8 cellular contexts compared by ENCODE assay signal in the genomic region with DNA sequence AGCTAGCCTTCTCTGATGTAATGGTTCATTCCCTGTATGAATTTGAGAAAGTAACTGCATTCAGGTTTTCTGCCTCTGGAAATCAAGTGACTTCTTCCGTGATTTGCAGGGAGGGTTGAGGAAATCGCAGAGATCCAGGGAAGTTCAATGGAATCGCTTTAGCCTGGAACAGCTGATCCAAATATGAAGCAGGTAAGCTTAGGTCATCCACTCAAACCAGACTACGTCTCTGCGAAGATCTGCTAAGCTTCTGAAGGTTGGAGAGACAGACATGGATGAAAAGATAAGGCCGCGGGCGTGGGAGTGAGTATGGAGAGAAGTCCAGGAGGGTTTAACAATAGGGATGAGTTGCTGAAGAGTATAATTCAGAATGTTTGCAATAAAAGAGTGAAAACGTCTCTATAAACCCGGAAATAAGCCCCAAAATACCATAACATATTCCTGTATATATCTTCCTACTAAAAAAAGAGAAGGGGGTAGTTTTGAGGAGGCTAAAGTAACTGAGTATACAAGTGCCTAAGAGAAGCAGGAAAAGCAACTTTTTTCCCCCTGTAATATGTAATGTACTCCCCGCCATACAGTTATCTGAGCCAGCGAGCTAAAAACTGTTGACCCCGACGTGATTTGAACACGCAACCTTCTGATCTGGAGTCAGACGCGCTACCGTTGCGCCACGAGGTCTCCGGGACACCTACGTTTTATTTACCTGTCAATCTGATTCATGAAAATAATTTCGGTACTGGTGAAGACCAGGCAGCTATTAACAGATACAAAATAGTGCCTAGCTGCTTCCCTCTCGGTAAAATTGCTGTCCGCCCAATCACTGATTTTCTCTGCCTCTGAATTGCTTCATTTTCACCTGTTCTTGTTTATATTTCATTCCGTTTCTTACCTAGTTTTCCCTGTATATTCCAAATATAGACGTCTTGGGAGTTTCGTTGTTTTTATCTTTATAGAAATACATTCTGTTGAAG. TPM values are rescaled to one million over a fixed set of nuclear protein-coding genes. Genes with fewer than 3 reads are reported as not detected.
DNase-seq lines count a peak whose midpoint lies in the region; ATAC-seq and FAIRE-seq lines count a peak whose summit lies in the region.

No MANE protein-coding gene starts in this region.

- peaks cover 28 to 50% (median 37%) of the 10 kb centered on the region in 4 donors for H3K4me1 Mint-ChIP-seq in CD4-positive, alpha-beta memory T cell

- POLR2A ChIA-PET in CD4-positive, alpha-beta memory T cell (lab: Charles Lee; ENCODE audit: partially characterized antibody) = interaction anchor here (0.6 to 4.5 kb wide), 22 partner anchors 8 to 1562 kb away, joined by 3 to 22 read pairs (median 4); partner anchors contain the start of gene ABT1

- peak; percentile 8 for FAIRE-seq in RCC 7860 (lab: Jason Lieb, UNC)

- intact Hi-C loops in CD4-positive, alpha-beta memory T cell (cut with micrococcal nuclease) = loop anchor here (1.0 to 5.0 kb wide), 3 partner anchors 18 to 149 kb away; a partner anchor contains a TSS
- intact Hi-C loops in left ventricle myocardium superior (cut with micrococcal nuclease) = loop anchor here (10.0 kb wide), 1 partner anchor 264 kb away; the partner anchor contains the start of gene ABT1

- H3K4me3 Mint-ChIP-seq in CD4-positive, alpha-beta memory T cell = peak overlapping the region; percentile 78 to 86 (median 83)

- H3K9me3 Mint-ChIP-seq in CD4-positive, alpha-beta memory T cell = peaks cover 0 to 21% (median 0%) of the 10 kb centered on the region in 8 donors

- no peaks in the 10 kb centered on the region for H3K36me3 ChIP-seq in CD4-positive, alpha-beta memory T cell (ENCODE audit: insufficient read depth, low read length)

- CTCF ChIA-PET in CD4-positive, alpha-beta memory T cell (lab: Charles Lee; ENCODE audit: partially characterized antibody) = interaction anchor here (1.0 to 2.9 kb wide), 4 partner anchors 9 to 264 kb away, joined by 3 to 14 read pairs (median 6); no protein-coding TSS in a partner anchor

- peaks cover 32% of the 10 kb centered on the region for H3K4me1 ChIP-seq in CD4-positive, alpha-beta memory T cell (ENCODE audit: insufficient read depth, low read length)

- peak overlapping the region; percentile 13 to 23 for H3K4me3 ChIP-seq in CD4-positive, alpha-beta memory T cell (ENCODE audit: low read length in 2 of 2)

- peak overlapping the region; percentile 8 for H3K27ac ChIP-seq in CD4-positive, alpha-beta memory T cell (ENCODE audit: low read depth, low read length)

- peak overlapping the region; percentile 66 to 98 (median 85) for H3K27ac Mint-ChIP-seq in CD4-positive, alpha-beta memory T cell

- ATAC-seq in HG03571 (IDR thresholded peaks at IDR 0.05; ENCODE audit: unreplicated experiment) (no peak), left ventricle myocardium superior (no peak)

- DNase-seq in CD4-positive, alpha-beta memory T cell = peak; percentile 43 to 58 (median 44)
- peak; percentile 79 for DNase-seq in HK-2 (ENCODE audit: unreplicated experiment)
- DNase-seq in RCC 7860 (ENCODE audit: low spot score) = peak; percentile 77
- peak; percentile 20 for DNase-seq in activated naive CD8-positive, alpha-beta T cell treated with anti-CD3 and anti-CD28 coated beads, Interleukin-2, amount 50 U/mL, for 16 hours (ENCODE audit: low read depth, low spot score)
- peak; percentile 32 to 46 for DNase-seq in lung microvascular endothelial cell (ENCODE audit: low read depth in 2 of 2)
- DNase-seq in NK-92 (lab: John Stamatoyannopoulos, UW; ENCODE audit: unreplicated experiment) = no peak
- no peak for DNase-seq in left ventricle myocardium superior

- H3K27me3 ChIP-seq in CD4-positive, alpha-beta memory T cell (ENCODE audit: insufficient read depth, low read length) = peaks cover 7% of the 10 kb centered on the region

- H3K9me3 ChIP-seq in CD4-positive, alpha-beta memory T cell (ENCODE audit: control insufficient read depth in 1 of 2, low read length in 2 of 2) = no peaks in the 10 kb centered on the region

- H3K27me3 Mint-ChIP-seq in CD4-positive, alpha-beta memory T cell = peaks cover 14 to 35% of the 10 kb centered on the region in 2 donors

- H3K36me3 Mint-ChIP-seq in CD4-positive, alpha-beta memory T cell = peaks cover 0 to 13% of the 10 kb centered on the region in 2 donors

RNA-seq across cellular contexts. Expression of gene BTN3A2, which starts 33.9 kb away (rescaled TPM):
- 100 to 1,000 TPM; 315 to 323 TPM for total RNA-seq in CD4-positive, alpha-beta memory T cell
- 100 to 1,000 TPM in 1 of 2 donors, 10 to 100 TPM in 1; 68.1 to 126 TPM for polyA plus RNA-seq in CD4-positive, alpha-beta memory T cell
- total RNA-seq in lung microvascular endothelial cell = 14.9 and 15.9 TPM in 2 replicates
- 15.5 TPM for total RNA-seq in left ventricle myocardium superior

RNA-seq across cellular contexts. Expression of gene BTN2A2, which starts 51.8 kb away (rescaled TPM):
- total RNA-seq in CD4-positive, alpha-beta memory T cell = 10 to 100 TPM; 21.8 to 23.6 TPM
- polyA plus RNA-seq in CD4-positive, alpha-beta memory T cell = 1 to 10 TPM; 3.3 to 4.0 TPM
- total RNA-seq in lung microvascular endothelial cell = 7.4 and 10.9 TPM in 2 replicates
- 4.5 TPM for total RNA-seq in left ventricle myocardium superior

Comparison
In these comparisons a context has a peak if more than half of its experiments do, and no peak if none do; other contexts are left out.
1. DNase-seq: peak in CD4-positive, alpha-beta memory T cell (5 of 5), HK-2 (single experiment), RCC 7860 (single experiment), activated naive CD8-positive, alpha-beta T cell treated with anti-CD3 and anti-CD28 coated beads, Interleukin-2, amount 50 U/mL, for 16 hours (single experiment) and lung microvascular endothelial cell (2 of 2); none in NK-92 (single experiment) and left ventricle myocardium superior (single experiment).
2. RNA of gene BTN3A2, which starts 33.9 kb away (total RNA-seq): 315 to 323 TPM in CD4-positive, alpha-beta memory T cell; 15.5 TPM in left ventricle myocardium superior (single experiment) and 14.9 to 15.9 TPM in lung microvascular endothelial cell; every median in the first group is over 10 times any median in the second.